28 cellular contexts compared by ENCODE assay signal in genomic region chr12:110809149-110809548, GRCh38. TPM values are rescaled to one million over a fixed set of nuclear protein-coding genes. Genes with fewer than 3 reads are reported as not detected.
"Had no signal": no experiment of that assay in that cellular context is flagged by ENCODE, and none has a peak within 500 bp of the region (broad histone marks: within the 10 kb centered on the region; RNA-seq: fewer than 3 reads in every experiment).

No MANE protein-coding gene starts in this region.

- H3K9me3 ChIP-seq: colonic mucosa had no signal

- H3K27ac ChIP-seq: colonic mucosa, dorsolateral prefrontal cortex, esophagus muscularis mucosa, gastroesophageal sphincter, thoracic aorta, WERI-Rb-1 had no signal

- H3K4me1 ChIP-seq: colonic mucosa, esophagus muscularis mucosa, gastroesophageal sphincter had no signal

- FAIRE-seq: bronchial epithelial cell, endothelial cell of umbilical vein, TTC549 had no signal

- H3K36me3 ChIP-seq: colonic mucosa, esophagus muscularis mucosa, gastroesophageal sphincter, thoracic aorta, WERI-Rb-1 had no signal

- H3K27me3 ChIP-seq: colonic mucosa had no signal

- H3K4me3 ChIP-seq: colonic mucosa, dorsolateral prefrontal cortex, esophagus muscularis mucosa, gastroesophageal sphincter, thoracic aorta had no signal

- ATAC-seq: activated CD8-positive, alpha-beta T cell treated with anti-CD3 and anti-CD28 coated beads, Interleukin-2, amount 10 ng/mL, durations not matched to agents 7 days and 5 days; activated naive CD4-positive, alpha-beta T cell treated with anti-CD3 and anti-CD28 coated beads, Interleukin-2, amount 50 U/mL, for 72 hours; effector memory CD8-positive, alpha-beta T cell; gastroesophageal sphincter; left cardiac atrium; natural killer cell; sciatic nerve had no signal

- DNase-seq: activated CD4-positive, alpha-beta T cell treated with anti-CD3 and anti-CD28 coated beads, Interleukin-2, amount 50 U/mL, for 1 hour; activated CD4-positive, CD25-positive, alpha-beta regulatory T cell treated with anti-CD3 and anti-CD28 coated beads, Interleukin-2, amount 50 U/mL, for 72 hours; activated CD8-positive, alpha-beta T cell treated with anti-CD3 and anti-CD28 coated beads, Interleukin-2, amount 10 ng/mL, durations not matched to agents 7 days and 5 days; activated gamma-delta T cell treated with Interleukin-2 at 50 U/mL for 16 hours; amniotic stem cell; colonic mucosa; dorsolateral prefrontal cortex; effector memory CD8-positive, alpha-beta T cell; head of caudate nucleus; islet precursor cell; left cardiac atrium; natural killer cell; stimulated activated CD4-positive, alpha-beta T cell treated with anti-CD3 and anti-CD28 coated beads, Interleukin-2, amount 100 ng/mL, for 48 hours; stimulated activated naive CD4-positive, alpha-beta T cell; T-helper 1 cell; WERI-Rb-1 had no signal

RNA-seq across cellular contexts. Expression of gene CCDC63, which starts 37.6 kb away (rescaled TPM):
- total RNA-seq: activated CD8-positive, alpha-beta T cell treated with anti-CD3 and anti-CD28 coated beads, Interleukin-2, amount 10 ng/mL, durations not matched to agents 7 days and 5 days; activated naive CD4-positive, alpha-beta T cell treated with anti-CD3 and anti-CD28 coated beads, Interleukin-2, amount 50 U/mL, for 72 hours; bronchial epithelial cell; colonic mucosa; dorsolateral prefrontal cortex; endothelial cell of umbilical vein; esophagus muscularis mucosa; gastroesophageal sphincter; left cardiac atrium; natural killer cell; osteoblast; posterior vena cava; renal cortical epithelial cell; sciatic nerve; thoracic aorta; ureter had no signal
- polyA plus RNA-seq: endothelial cell of umbilical vein had no signal
